Comparison of ENCODE assay signal across 15 cellular contexts in genomic region chr18:22176282-22176621, GRCh38. TPM values are rescaled to one million over a fixed set of nuclear protein-coding genes. Genes with fewer than 3 reads are reported as not detected.
DNase-seq lines count a peak whose midpoint lies in the region; ATAC-seq and TF ChIP-seq lines count a peak whose summit lies in the region.
"Had no signal": no experiment of that assay in that cellular context is flagged by ENCODE, and none has a peak within 500 bp of the region (broad histone marks: within the 10 kb centered on the region; RNA-seq: fewer than 3 reads in every experiment).

No MANE protein-coding gene starts in this region.

- H3K4me2 ChIP-seq in osteoblast (ENCODE audit: insufficient read depth, low read length) = peak overlapping the region; percentile 79

- no peak overlapping the region for H2AFZ ChIP-seq in osteoblast (ENCODE audit: low read length)

- H3K27ac ChIP-seq in left ventricle myocardium inferior (replicated peaks) (peak overlapping the region; percentile 100), osteoblast (ENCODE audit: low read depth, low read length) (peak overlapping the region; percentile 41)
- H3K27ac ChIP-seq: epithelial cell of prostate, RWPE1 had no signal

- DNase-seq in left ventricle myocardium inferior = no peak
- DNase-seq in left ventricle myocardium superior = no peak
- DNase-seq in fibroblast of pulmonary artery (ENCODE audit: low read depth) = no peak
- no peak for DNase-seq in osteoblast (ENCODE audit: insufficient read length, low spot score, missing footprints)
- no peak for DNase-seq in DMS114 treated with DMSO at 0.1 percent for 48 hours (lab: John Stamatoyannopoulos, UW; ENCODE audit: unreplicated experiment)
- no peak for DNase-seq in NCI-H2171 (lab: John Stamatoyannopoulos, UW)
- no peak for DNase-seq in NCI-H1092 treated with DMSO at 0.1 percent for 48 hours (lab: John Stamatoyannopoulos, UW)
- no peak for DNase-seq in NCI-H446 treated with DMSO at 0.1 percent for 48 hours (lab: John Stamatoyannopoulos, UW)
- DNase-seq: activated CD4-positive, alpha-beta T cell treated with anti-CD3 and anti-CD28 coated beads, Interleukin-2, amount 50 U/mL, for 1 hour; NCI-H1436; NCI-H510A had no signal

- H4K20me1 ChIP-seq in osteoblast (ENCODE audit: insufficient read depth, low read length) = peaks cover 59% of the 10 kb centered on the region

- H3K4me3 ChIP-seq in left ventricle myocardium inferior = peak overlapping the region; percentile 99
- H3K4me3 ChIP-seq in fibroblast of pulmonary artery (replicated peaks; ENCODE audit: low read depth, low read length) = peak overlapping the region; percentile 70
- peak overlapping the region; percentile 62 for H3K4me3 ChIP-seq in osteoblast (ENCODE audit: insufficient read depth, low read length)

- peaks cover 78% of the 10 kb centered on the region for H3K4me1 ChIP-seq in left ventricle myocardium inferior
- H3K4me1 ChIP-seq in osteoblast (ENCODE audit: insufficient read depth, low read length) = peaks cover 37% of the 10 kb centered on the region

- TF ChIP-seq CTCF in left ventricle myocardium inferior (IDR thresholded peaks at IDR 0.05; ENCODE audit: borderline replicate concordance) (no peak), fibroblast of pulmonary artery (IDR thresholded peaks at IDR 0.05; ENCODE audit: low read length, missing control alignments) (no peak), osteoblast (IDR thresholded peaks at IDR 0.05; ENCODE audit: extremely low read depth, low read depth, low read length) (no peak)

- H3K79me2 ChIP-seq in osteoblast (ENCODE audit: insufficient read depth, low read length) = peaks cover 83% of the 10 kb centered on the region

- H3K27me3 ChIP-seq in left ventricle myocardium inferior (ENCODE audit: low read depth) (no peaks in the 10 kb centered on the region), osteoblast (ENCODE audit: insufficient read depth, low read length) (peaks cover 21% of the 10 kb centered on the region)

- H3K9me3 ChIP-seq in left ventricle myocardium inferior (replicated peaks) (no peaks in the 10 kb centered on the region), osteoblast (ENCODE audit: low read depth, low read length) (peaks cover 2% of the 10 kb centered on the region)

- no peak for ATAC-seq in left ventricle myocardium superior
- ATAC-seq: activated T-helper 17 cell treated with anti-CD3 and anti-CD28 coated beads, Interleukin-2, amount 50 U/mL, for 72 hours had no signal

- intact Hi-C loops in left ventricle myocardium inferior (cut with micrococcal nuclease) = no loop called here
- intact Hi-C loops in left ventricle myocardium superior (cut with micrococcal nuclease) = no loop called here

- H3K36me3 ChIP-seq in left ventricle myocardium inferior (peaks cover 42% of the 10 kb centered on the region), osteoblast (ENCODE audit: insufficient read depth, low read length) (peaks cover 46% of the 10 kb centered on the region)

RNA-seq across cellular contexts. Expression of gene GATA6, which starts 6.9 kb away (rescaled TPM):
- total RNA-seq in left ventricle myocardium inferior (60.9 TPM), left ventricle myocardium superior (62.3 TPM), osteoblast (10.9 and 16.6 TPM in 2 replicates)
- total RNA-seq: activated T-helper 17 cell treated with anti-CD3 and anti-CD28 coated beads, Interleukin-2, amount 50 U/mL, for 72 hours; T-helper 2 cell treated with Interferon-gamma antibody and Interleukin-4, amounts not matched to agents 100 ng/mL and 5 ng/mL, for 36 hours had no signal
